ENCODE assay signal across 22 cellular contexts in genomic region chr6:1200706-1201105, GRCh38.
DNase-seq lines count a peak whose midpoint lies in the region; ATAC-seq and TF ChIP-seq lines count a peak whose summit lies in the region.
"Had no signal": no experiment of that assay in that cellular context is flagged by ENCODE, and none has a peak within 500 bp of the region (broad histone marks: within the 10 kb centered on the region; RNA-seq: fewer than 3 reads in every experiment).

No MANE protein-coding gene starts in this region.

- TF ChIP-seq CTCF in RWPE1 (conservative IDR thresholded peaks at IDR 0.05; ENCODE audit: low read depth) (no peak), fibroblast of mammary gland (conservative IDR thresholded peaks at IDR 0.05; ENCODE audit: control insufficient read depth, insufficient read depth, low read depth, low read length) (no peak), prostate gland (IDR thresholded peaks at IDR 0.05) (no peak)

- intact Hi-C loops in prostate gland (cut with DNase I), result no loop called here

- POLR2A ChIA-PET in RWPE1 (lab: Yijun Ruan, JAX; ENCODE audit: low non-redundant PET), result no interaction called here

- H3K4me3 ChIP-seq in fibroblast of mammary gland (ENCODE audit: control insufficient read depth, low read depth, low read length) (no peak overlapping the region), skeletal muscle cell (ENCODE audit: low read depth, low read length) (no peak overlapping the region), prostate gland (no peak overlapping the region)
- H3K4me3 ChIP-seq: lower lobe of right lung, tibial nerve had no signal

- no peaks in the 10 kb centered on the region for H3K9me3 ChIP-seq in prostate gland
- H3K9me3 ChIP-seq: lower lobe of right lung had no signal

- DNase-seq in ELR (ENCODE audit: low read depth), result peak; percentile 92
- no peak for DNase-seq in RWPE1 (ENCODE audit: low spot score)
- peak; percentile 74 for DNase-seq in fibroblast of mammary gland (ENCODE audit: low read depth)
- peak; percentile 59 for DNase-seq in skeletal muscle cell (ENCODE audit: low read depth)
- DNase-seq in KBM-7, result no peak
- no peak for DNase-seq in prostate gland (ENCODE audit: low spot score)
- DNase-seq in NCI-H446 treated with DMSO at 0.1 percent for 48 hours (lab: John Stamatoyannopoulos, UW), result no peak
- DNase-seq: activated CD4-positive, alpha-beta T cell treated with anti-CD3 and anti-CD28 coated beads for 4 hours; activated CD8-positive, alpha-beta memory T cell treated with anti-CD3 and anti-CD28 coated beads, Interleukin-2, amount 50 U/mL, for 4 hours; activated gamma-delta T cell treated with Interleukin-2 at 50 U/mL for 16 hours; anterior cingulate cortex; C1 segment of cervical spinal cord; DMS 273 treated with DMSO at 0.1 percent for 48 hours; glutamatergic neuron; lower lobe of right lung; naive thymus-derived CD8-positive, alpha-beta T cell; NCI-H82; stimulated activated CD4-positive, alpha-beta T cell treated with anti-CD3 and anti-CD28 coated beads, Interleukin-15, amount 100 ng/mL, for 24 hours; stimulated activated naive CD4-positive, alpha-beta T cell had no signal

- H3K4me1 ChIP-seq in prostate gland (replicated peaks), result no peaks in the 10 kb centered on the region
- H3K4me1 ChIP-seq: lower lobe of right lung, tibial nerve had no signal

- no peaks in the 10 kb centered on the region for H3K36me3 ChIP-seq in prostate gland
- H3K36me3 ChIP-seq: lower lobe of right lung, tibial nerve had no signal

- peak overlapping the region; percentile 23; the same call in 1 of the 2 replicates for H3K27ac ChIP-seq in RWPE1
- H3K27ac ChIP-seq in prostate gland, result no peak overlapping the region
- H3K27ac ChIP-seq: lower lobe of right lung, tibial nerve had no signal

- ATAC-seq in GM21360 (IDR thresholded peaks at IDR 0.05; ENCODE audit: unreplicated experiment), result no peak
- ATAC-seq: lower lobe of right lung; naive thymus-derived CD8-positive, alpha-beta T cell; SK-N-SH treated with all-trans-retinoic acid at 6 μM for 48 hours had no signal

- TF ChIP-seq POLR2A in prostate gland (IDR thresholded peaks at IDR 0.05), result no peak

- CTCF ChIA-PET in RWPE1 (lab: Yijun Ruan, JAX), result no interaction called here

- in situ Hi-C loops in KBM-7 (cut with MboI; ENCODE audit: low pct_unique_long_range_greater_than_20kb, low sequenced_read_pairs), result no loop called here

- no peaks in the 10 kb centered on the region for H3K27me3 ChIP-seq in prostate gland (replicated peaks; ENCODE audit: insufficient read depth)
- H3K27me3 ChIP-seq: tibial nerve had no signal

- WGBS in prostate gland, result 94% methylated on average over 11 of the region's 11 CpGs

Comparison
In these comparisons a context has a peak if more than half of its experiments do, and no peak if none do; other contexts are left out.
1. DNase-seq: peak in ELR (single experiment), fibroblast of mammary gland (single experiment) and skeletal muscle cell (single experiment); none in RWPE1 (single experiment), KBM-7 (single experiment), prostate gland (single experiment) and NCI-H446 treated with DMSO at 0.1 percent for 48 hours (single experiment).